ENCODE assay signal across 8 cellular contexts in genomic region chr7:138097064-138097741, GRCh38. TPM values are rescaled to one million over a fixed set of nuclear protein-coding genes. Genes with fewer than 3 reads are reported as not detected.
DNase-seq lines count a peak whose midpoint lies in the region; ATAC-seq and TF ChIP-seq lines count a peak whose summit lies in the region.

No MANE protein-coding gene starts in this region.

- H3K9me3 ChIP-seq in neuronal stem cell (replicated peaks in 1 of 2; ENCODE audit: control insufficient read depth in 2 of 2, insufficient read depth in 1 of 2, low read depth in 1 of 2, low read length in 2 of 2): no peaks in the 10 kb centered on the region

- H3K4ac ChIP-seq in neuronal stem cell (ENCODE audit: low read length): no peak overlapping the region

- no peaks in the 10 kb centered on the region for H3K4me1 Mint-ChIP-seq in stimulated activated naive CD8-positive, alpha-beta T cell treated with anti-CD3 and anti-CD28 coated beads, Interleukin-15, amount 100 ng/mL, for 72 hours

- H3K79me1 ChIP-seq in neuronal stem cell (ENCODE audit: low read depth, low read length): no peaks in the 10 kb centered on the region

- no peaks in the 10 kb centered on the region for H3K36me3 ChIP-seq in neuronal stem cell (replicated peaks in 1 of 2; ENCODE audit: control insufficient read depth in 2 of 2, insufficient read depth in 2 of 2, low read length in 2 of 2)

- H2BK120ac ChIP-seq in neuronal stem cell (ENCODE audit: low read depth, low read length): no peak overlapping the region

- no peak overlapping the region for H4K91ac ChIP-seq in neuronal stem cell (ENCODE audit: low read depth, low read length, poor library complexity)

- no peaks in the 10 kb centered on the region for H3K27me3 ChIP-seq in neuronal stem cell (ENCODE audit: control insufficient read depth in 3 of 3, insufficient read depth in 3 of 3, low read depth in 1 of 3, low read length in 3 of 3)

- no peak overlapping the region for H4K8ac ChIP-seq in neuronal stem cell (ENCODE audit: low read depth, low read length)

- no CpG with 5 or more reads among the region's 3 CpGs for WGBS in neuronal stem cell (ENCODE audit: extremely low coverage in 2 of 2, insufficient read length in 2 of 2, insufficient replicate concordance in 1 of 2), 2 donors

- no peak overlapping the region for H2BK12ac ChIP-seq in neuronal stem cell (ENCODE audit: low read length)

- peaks cover 7% of the 10 kb centered on the region for H3K27me3 Mint-ChIP-seq in stimulated activated naive CD8-positive, alpha-beta T cell treated with anti-CD3 and anti-CD28 coated beads, Interleukin-15, amount 100 ng/mL, for 72 hours

- no peak overlapping the region for H3K9ac ChIP-seq in neuronal stem cell (ENCODE audit: low read depth, low read length, poor library complexity)

- H3K9me3 Mint-ChIP-seq in stimulated activated naive CD8-positive, alpha-beta T cell treated with anti-CD3 and anti-CD28 coated beads, Interleukin-15, amount 100 ng/mL, for 72 hours: no peaks in the 10 kb centered on the region

- no peak overlapping the region for H3K14ac ChIP-seq in neuronal stem cell (ENCODE audit: low read length)

- H3K18ac ChIP-seq in neuronal stem cell (ENCODE audit: low read length): no peak overlapping the region

- no peak overlapping the region for H2AFZ ChIP-seq in neuronal stem cell (ENCODE audit: low read length)

- H2BK15ac ChIP-seq in neuronal stem cell (ENCODE audit: low read length): no peak overlapping the region

- no peak overlapping the region for H2BK5ac ChIP-seq in neuronal stem cell (ENCODE audit: low read length)

- H3K4me3 ChIP-seq in AG10803 (ENCODE audit: low read length): no peak overlapping the region
- H3K4me3 ChIP-seq in neuronal stem cell (ENCODE audit: low read length in 2 of 2): no peak overlapping the region

- no peak overlapping the region for H3K23ac ChIP-seq in neuronal stem cell (ENCODE audit: low read depth, low read length, poor library complexity)

- DNase-seq in AG10803 (ENCODE audit: low read depth) (peak; percentile 5), NCI-H524 (lab: John Stamatoyannopoulos, UW) (peak; percentile 1 to 67), cerebellar cortex (ENCODE audit: low spot score) (peak; percentile 9), neuronal stem cell (ENCODE audit: low spot score) (no peak), hepatic stellate cell (ENCODE audit: low spot score) (no peak)
- no peak for DNase-seq in stimulated activated naive CD8-positive, alpha-beta T cell treated with anti-CD3 and anti-CD28 coated beads, Interleukin-15, amount 100 ng/mL, for 72 hours

- 0 out of 2 replicates have a peak, but pooled peaks have one; percentile 13 for TF ChIP-seq CTCF in AG10803 (conservative IDR thresholded peaks at IDR 0.05; ENCODE audit: low read length)

- H3K4me2 ChIP-seq in neuronal stem cell (ENCODE audit: insufficient read depth, low read length, poor library complexity, severe bottlenecking): no peak overlapping the region

- H2AK5ac ChIP-seq in neuronal stem cell (ENCODE audit: low read depth, low read length): no peak overlapping the region

- peak; percentile 59 for ATAC-seq in GM19035 (IDR thresholded peaks at IDR 0.05; ENCODE audit: unreplicated experiment)
- peak; percentile 26 for ATAC-seq in stimulated activated naive CD8-positive, alpha-beta T cell treated with anti-CD3 and anti-CD28 coated beads, Interleukin-15, amount 100 ng/mL, for 72 hours
- no peak for ATAC-seq in GM21825 (IDR thresholded peaks at IDR 0.05; ENCODE audit: unreplicated experiment)

- H3K4me3 Mint-ChIP-seq in stimulated activated naive CD8-positive, alpha-beta T cell treated with anti-CD3 and anti-CD28 coated beads, Interleukin-15, amount 100 ng/mL, for 72 hours: no peak overlapping the region

- no peak overlapping the region for H3K27ac ChIP-seq in neuronal stem cell (replicated peaks; ENCODE audit: low read length)

- H3K27ac Mint-ChIP-seq in stimulated activated naive CD8-positive, alpha-beta T cell treated with anti-CD3 and anti-CD28 coated beads, Interleukin-15, amount 100 ng/mL, for 72 hours: peak overlapping the region in 1 of 2 donors; percentile 2

- no peaks in the 10 kb centered on the region for H3K4me1 ChIP-seq in neuronal stem cell (ENCODE audit: control insufficient read depth in 2 of 2, insufficient read depth in 1 of 2, low read depth in 1 of 2, low read length in 2 of 2)

RNA-seq across cellular contexts. Expression of gene AKR1D1, which starts 20.9 kb away (rescaled TPM):
- polyA plus RNA-seq in neuronal stem cell (2013, experiment 1 of 2): not detected
- polyA plus RNA-seq in neuronal stem cell (2013, experiment 2 of 2): not detected

Comparison
In these comparisons a context has a peak if more than half of its experiments do, and no peak if none do; other contexts are left out.
1. DNase-seq: peak in AG10803 (single experiment), NCI-H524 (2 of 2) and cerebellar cortex (single experiment); none in stimulated activated naive CD8-positive, alpha-beta T cell treated with anti-CD3 and anti-CD28 coated beads, Interleukin-15, amount 100 ng/mL, for 72 hours (0 of 2), neuronal stem cell (single experiment) and hepatic stellate cell (single experiment).